9 cellular contexts compared by ENCODE assay signal in genomic region chr4:86014599-86014998, GRCh38.
DNase-seq lines count a peak whose midpoint lies in the region; ATAC-seq and TF ChIP-seq lines count a peak whose summit lies in the region.
"Had no signal": no experiment of that assay in that cellular context is flagged by ENCODE, and none has a peak within 500 bp of the region (broad histone marks: within the 10 kb centered on the region; RNA-seq: fewer than 3 reads in every experiment).

No MANE protein-coding gene starts in this region.

- peak overlapping the region; percentile 35; the same call in 1 of the 2 replicates for H2AFZ ChIP-seq in OCI-LY7 (ENCODE audit: low read length)

- POLR2A ChIA-PET in OCI-LY7 (lab: Charles Lee) = interaction anchor here (0.6 to 1.1 kb wide), 9 partner anchors 17 to 1827 kb away, joined by 3 to 4 read pairs (median 3); no protein-coding TSS in a partner anchor

- H3K27ac ChIP-seq in OCI-LY7 (ENCODE audit: low read depth, low read length, poor library complexity, severe bottlenecking) = no peak overlapping the region
- H3K27ac ChIP-seq in thyroid gland = peak overlapping the region in 2 of 3 donors; percentile 12 to 74

- no TSS peak for BruUV-seq in OCI-LY7 (replicated peaks; lab: Mats Ljungman, UMichigan)

- WGBS in thyroid gland, 2 donors = 63 to 88% methylated on average over 5 of the region's 5 CpGs

- no peaks in the 10 kb centered on the region for H4K20me1 ChIP-seq in OCI-LY7 (ENCODE audit: insufficient read depth, low read length)

- H3K4me3 ChIP-seq in OCI-LY7 (ENCODE audit: low read depth, low read length, poor library complexity, severe bottlenecking) (no peak overlapping the region), thyroid gland (replicated peaks in 1 of 3) (no peak overlapping the region)

- H3K4me2 ChIP-seq in OCI-LY7 (ENCODE audit: low read length) = peak overlapping the region; percentile 18; the same call in 1 of the 2 replicates

- H3K4me1 ChIP-seq in OCI-LY7 (ENCODE audit: insufficient read depth, low read length, poor library complexity, severe bottlenecking) = no peaks in the 10 kb centered on the region
- peaks cover 59 to 61% of the 10 kb centered on the region in 2 donors for H3K4me1 ChIP-seq in thyroid gland

- DNase-seq in OCI-LY7 (ENCODE audit: low spot score) = peak; percentile 24
- DNase-seq in thyroid gland = no peak
- no peak for DNase-seq in G401 (ENCODE audit: low spot score)
- DNase-seq in sciatic nerve (ENCODE audit: low spot score) = no peak
- no peak for DNase-seq in NCI-H2171 (lab: John Stamatoyannopoulos, UW)
- DNase-seq: caudate nucleus, PC-3 had no signal

- H3K27me3 ChIP-seq in thyroid gland = no peaks in the 10 kb centered on the region

- H3K79me2 ChIP-seq in OCI-LY7 (ENCODE audit: insufficient read depth, low read depth, low read length) = no peaks in the 10 kb centered on the region

- in situ Hi-C loops in G401 (cut with HindIII; ENCODE audit: low sequenced_read_pairs) = no loop called here

- no peaks in the 10 kb centered on the region for H3K9me3 ChIP-seq in OCI-LY7 (ENCODE audit: low read length)
- no peaks in the 10 kb centered on the region for H3K9me3 ChIP-seq in thyroid gland

- H3K9me2 ChIP-seq in OCI-LY7 (ENCODE audit: insufficient read depth, low read length) = no peaks in the 10 kb centered on the region

- no peak for TF ChIP-seq POLR2A in thyroid gland (IDR thresholded peaks at IDR 0.05)

- TF ChIP-seq CTCF in OCI-LY7 (conservative IDR thresholded peaks at IDR 0.05; ENCODE audit: low read length) (no peak), thyroid gland (IDR thresholded peaks at IDR 0.05) (no peak)

- ATAC-seq in GM19395 (IDR thresholded peaks at IDR 0.05; ENCODE audit: unreplicated experiment) (peak; percentile 89), HG02973 (IDR thresholded peaks at IDR 0.05; ENCODE audit: unreplicated experiment) (peak; percentile 64), sciatic nerve (no peak)
- ATAC-seq: PC-3 had no signal

- H3K36me3 ChIP-seq in OCI-LY7 (ENCODE audit: insufficient read depth, low read length) = no peaks in the 10 kb centered on the region
- H3K36me3 ChIP-seq in thyroid gland = no peaks in the 10 kb centered on the region

- CTCF ChIA-PET in OCI-LY7 (lab: Charles Lee; ENCODE audit: unreplicated experiment) = interaction anchor here (0.5 kb wide), 1 partner anchor 231 kb away, joined by 3 read pairs; no protein-coding TSS in a partner anchor

- intact Hi-C loops in OCI-LY7 (cut with micrococcal nuclease; ENCODE audit: unreplicated experiment) = no loop called here
- intact Hi-C loops in thyroid gland (cut with DNase I) = no loop called here
- intact Hi-C loops in sciatic nerve (cut with DNase I) = no loop called here
